12 cellular contexts compared by ENCODE assay signal in genomic region chr7:34787586-34787985, GRCh38.
A peak's percentile ranks its signal among the peaks of the same experiment; 100 is the strongest.
DNase-seq lines count a peak whose midpoint lies in the region; ATAC-seq, FAIRE-seq and TF ChIP-seq lines count a peak whose summit lies in the region.
"Had no signal": no experiment of that assay in that cellular context is flagged by ENCODE, and none has a peak within 500 bp of the region (broad histone marks: within the 10 kb centered on the region; RNA-seq: fewer than 3 reads in every experiment).

No MANE protein-coding gene starts in this region.

- FAIRE-seq in H54 (lab: Jason Lieb, UNC) = peak; percentile 70
- peak; percentile 83 for FAIRE-seq in urothelium cell line (lab: Jason Lieb, UNC)
- FAIRE-seq: G401.6, GM12892, GM18507 had no signal

- ATAC-seq in GM19351 (IDR thresholded peaks at IDR 0.05; ENCODE audit: unreplicated experiment) = no peak
- ATAC-seq: CD8-positive, alpha-beta T cell had no signal

- TF ChIP-seq POLR2A in H54 (IDR thresholded peaks at IDR 0.05; ENCODE audit: low read depth, low read length) = no peak

- DNase-seq in DMS 273 (lab: John Stamatoyannopoulos, UW; ENCODE audit: unreplicated experiment) (peak; percentile 70), H54 (ENCODE audit: insufficient read length, low spot score) (no peak), NCI-H460 (ENCODE audit: extremely low read depth, low read depth) (peak; percentile 3), urothelium cell line (ENCODE audit: low spot score) (no peak), posterior cingulate gyrus (no peak)
- DNase-seq: Calu3; CD8-positive, alpha-beta T cell; GOT3 had no signal

- intact Hi-C loops in posterior cingulate gyrus (cut with DNase I) = no loop called here

Comparison
In these comparisons a context has a peak if more than half of its experiments do, and no peak if none do; other contexts are left out.
1. DNase-seq: peak in DMS 273 (single experiment) and NCI-H460 (single experiment); none in H54 (single experiment), urothelium cell line (single experiment) and posterior cingulate gyrus (0 of 10).